In genomic region chr1:4724695-4725250, GRCh38 we compare ENCODE assay signal across 16 cellular contexts.
"Had no signal": no experiment of that assay in that cellular context is flagged by ENCODE, and none has a peak within 500 bp of the region (broad histone marks: within the 10 kb centered on the region; RNA-seq: fewer than 3 reads in every experiment).

No MANE protein-coding gene starts in this region.

- H3K36me3 Mint-ChIP-seq: naive B cell had no signal

- H3K9me3 ChIP-seq: heart left ventricle, psoas muscle, right lobe of liver, stomach, thoracic aorta, transverse colon had no signal

- H3K27me3 Mint-ChIP-seq: naive B cell had no signal

- DNase-seq: cortex of kidney; dorsolateral prefrontal cortex; effector CD8-positive, alpha-beta T cell; heart left ventricle; kidney glomerular epithelial cell; mesendoderm; naive B cell; psoas muscle; retina; right lobe of liver; stimulated activated CD4-positive, alpha-beta T cell treated with anti-CD3 and anti-CD28 coated beads, Interleukin-4, amount 100 ng/mL, for 1 hour; stimulated activated naive CD4-positive, alpha-beta T cell; stomach; transverse colon had no signal

- H3K27ac Mint-ChIP-seq: naive B cell, nephron had no signal

- H3K4me1 ChIP-seq: heart left ventricle, psoas muscle, right lobe of liver, stomach had no signal

- ATAC-seq: heart left ventricle, psoas muscle, right lobe of liver had no signal

- H3K27me3 ChIP-seq: dorsolateral prefrontal cortex, right lobe of liver, transverse colon had no signal

- H3K36me3 ChIP-seq: heart left ventricle, right lobe of liver, stomach, thoracic aorta, transverse colon had no signal

- H3K27ac ChIP-seq: heart left ventricle, psoas muscle, right lobe of liver, stomach, thoracic aorta, transverse colon had no signal

- H3K4me3 Mint-ChIP-seq: naive B cell, nephron had no signal

- H3K4me3 ChIP-seq: dorsolateral prefrontal cortex, heart left ventricle, psoas muscle, right lobe of liver, stomach, thoracic aorta, transverse colon had no signal

- H3K9me3 Mint-ChIP-seq: nephron had no signal
